Comparison of ENCODE assay signal across 8 cellular contexts in genomic region chr10:88897019-88897853, GRCh38. TPM values are rescaled to one million over a fixed set of nuclear protein-coding genes. Genes with fewer than 3 reads are reported as not detected.
DNase-seq lines count a peak whose midpoint lies in the region; ATAC-seq and TF ChIP-seq lines count a peak whose summit lies in the region.

No MANE protein-coding gene starts in this region.

- ATAC-seq in activated CD8-positive, alpha-beta T cell treated with anti-CD3 and anti-CD28 coated beads, Interleukin-2, amount 10 ng/mL, durations not matched to agents 7 days and 5 days, result peak; percentile 56
- peak; percentile 63 for ATAC-seq in left colon

- no peak for TF ChIP-seq CTCF in suprapubic skin (IDR thresholded peaks at IDR 0.05)

- TF ChIP-seq EP300 in suprapubic skin (IDR thresholded peaks at IDR 0.05), result no peak

- intact Hi-C loops in left colon (cut with DNase I, micrococcal nuclease), result no loop called here

- no peak overlapping the region for H3K4me3 ChIP-seq in suprapubic skin

- DNase-seq in activated CD4-positive, alpha-beta T cell treated with anti-CD3 and anti-CD28 coated beads for 4 hours, result peak; percentile 23 to 40
- no peak for DNase-seq in activated CD4-positive, alpha-beta T cell treated with anti-CD3 and anti-CD28 coated beads, Interleukin-2, amount 50 U/mL, for 1 hour
- no peak for DNase-seq in activated CD8-positive, alpha-beta T cell treated with anti-CD3 and anti-CD28 coated beads, Interleukin-2, amount 10 ng/mL, durations not matched to agents 7 days and 5 days
- DNase-seq in left colon (peak in 1 of 2 donors; percentile 30), suprapubic skin (ENCODE audit: low spot score in 2 of 2) (no peak), NCI-H1694 (lab: John Stamatoyannopoulos, UW) (no peak), NCI-H2081 treated with DMSO at 0.1 percent for 48 hours (lab: John Stamatoyannopoulos, UW) (no peak), CD1c-positive myeloid dendritic cell (ENCODE audit: extremely low spot score) (no peak)

- peak overlapping the region; percentile 57 for H3K27ac ChIP-seq in suprapubic skin

- CTCF ChIA-PET in activated CD8-positive, alpha-beta T cell treated with anti-CD3 and anti-CD28 coated beads, Interleukin-2, amount 10 ng/mL, durations not matched to agents 7 days and 5 days (lab: Charles Lee), result interaction anchor here (0.9 to 1.3 kb wide), 4 partner anchors 11 to 38 kb away, joined by 3 to 6 read pairs (median 3); partner anchors contain the start of gene STAMBPL1

- H3K27me3 ChIP-seq in suprapubic skin, result no peaks in the 10 kb centered on the region

- peaks cover 30% of the 10 kb centered on the region for H3K4me1 ChIP-seq in suprapubic skin

- no peak for TF ChIP-seq POLR2A in suprapubic skin (IDR thresholded peaks at IDR 0.05)

- 46% methylated on average over 8 of the region's 8 CpGs for WGBS in suprapubic skin

- no peaks in the 10 kb centered on the region for H3K9me3 Mint-ChIP-seq in activated CD8-positive, alpha-beta T cell treated with anti-CD3 and anti-CD28 coated beads, Interleukin-2, amount 10 ng/mL, durations not matched to agents 7 days and 5 days (ENCODE audit: insufficient read depth)

- POLR2A ChIA-PET in activated CD8-positive, alpha-beta T cell treated with anti-CD3 and anti-CD28 coated beads, Interleukin-2, amount 10 ng/mL, durations not matched to agents 7 days and 5 days (lab: Charles Lee), result interaction anchor here (1.1 to 1.2 kb wide), 2 partner anchors 16 to 17 kb away, joined by 3 to 4 read pairs; partner anchors contain the start of gene STAMBPL1

- H3K36me3 ChIP-seq in suprapubic skin, result no peaks in the 10 kb centered on the region

- peaks cover 77% of the 10 kb centered on the region for H3K4me1 Mint-ChIP-seq in activated CD8-positive, alpha-beta T cell treated with anti-CD3 and anti-CD28 coated beads, Interleukin-2, amount 10 ng/mL, durations not matched to agents 7 days and 5 days (ENCODE audit: low read depth)

- H3K27ac Mint-ChIP-seq in activated CD8-positive, alpha-beta T cell treated with anti-CD3 and anti-CD28 coated beads, Interleukin-2, amount 10 ng/mL, durations not matched to agents 7 days and 5 days, result peak overlapping the region; percentile 51

- no peaks in the 10 kb centered on the region for H3K9me3 ChIP-seq in suprapubic skin

- H3K36me3 Mint-ChIP-seq in activated CD8-positive, alpha-beta T cell treated with anti-CD3 and anti-CD28 coated beads, Interleukin-2, amount 10 ng/mL, durations not matched to agents 7 days and 5 days (ENCODE audit: low read depth), result peaks cover 70% of the 10 kb centered on the region

- H3K4me3 Mint-ChIP-seq in activated CD8-positive, alpha-beta T cell treated with anti-CD3 and anti-CD28 coated beads, Interleukin-2, amount 10 ng/mL, durations not matched to agents 7 days and 5 days, result no peak overlapping the region

- no peaks in the 10 kb centered on the region for H3K27me3 Mint-ChIP-seq in activated CD8-positive, alpha-beta T cell treated with anti-CD3 and anti-CD28 coated beads, Interleukin-2, amount 10 ng/mL, durations not matched to agents 7 days and 5 days (ENCODE audit: low read depth)

RNA-seq across cellular contexts. Expression of gene STAMBPL1, which starts 17.2 kb away (rescaled TPM):
- total RNA-seq in activated CD8-positive, alpha-beta T cell treated with anti-CD3 and anti-CD28 coated beads, Interleukin-2, amount 10 ng/mL, durations not matched to agents 7 days and 5 days, result 10 to 100 TPM; 67.6 TPM
- total RNA-seq in left colon, result 10 to 100 TPM; 14.8 to 22.4 TPM
- total RNA-seq in suprapubic skin, result 10 to 100 TPM; 13.3 to 35.8 (median 14.2) TPM

RNA-seq across cellular contexts. Expression of gene ANKRD22, which starts 45.6 kb away (rescaled TPM):
- total RNA-seq in activated CD8-positive, alpha-beta T cell treated with anti-CD3 and anti-CD28 coated beads, Interleukin-2, amount 10 ng/mL, durations not matched to agents 7 days and 5 days, result under 1 TPM in 1 of 2 experiments, not detected in 1; 0.45 TPM
- total RNA-seq in left colon, result 10 to 100 TPM; 13.7 to 21.6 TPM
- total RNA-seq in suprapubic skin, result 10 to 100 TPM; 19.6 to 30.1 (median 29.3) TPM

RNA-seq across cellular contexts. Expression of gene ACTA2, which starts 55.3 kb away (rescaled TPM):
- 10 to 100 TPM; 12.9 to 15.0 TPM for total RNA-seq in activated CD8-positive, alpha-beta T cell treated with anti-CD3 and anti-CD28 coated beads, Interleukin-2, amount 10 ng/mL, durations not matched to agents 7 days and 5 days
- 100 to 1,000 TPM in 1 of 2 donors, 10 to 100 TPM in 1; 57.1 to 245 TPM for total RNA-seq in left colon
- total RNA-seq in suprapubic skin, result 100 to 1,000 TPM; 146 to 162 (median 152) TPM

Comparison
In these comparisons a context has a peak if more than half of its experiments do, and no peak if none do; other contexts are left out.
1. DNase-seq: peak in activated CD4-positive, alpha-beta T cell treated with anti-CD3 and anti-CD28 coated beads for 4 hours (2 of 2); none in activated CD4-positive, alpha-beta T cell treated with anti-CD3 and anti-CD28 coated beads, Interleukin-2, amount 50 U/mL, for 1 hour (single experiment), activated CD8-positive, alpha-beta T cell treated with anti-CD3 and anti-CD28 coated beads, Interleukin-2, amount 10 ng/mL, durations not matched to agents 7 days and 5 days (single experiment), suprapubic skin (0 of 2), NCI-H1694 (single experiment), NCI-H2081 treated with DMSO at 0.1 percent for 48 hours (single experiment) and CD1c-positive myeloid dendritic cell (single experiment).
2. RNA of gene ANKRD22, which starts 45.6 kb away (total RNA-seq): 19.6 to 30.1 TPM in suprapubic skin and 13.7 to 21.6 TPM in left colon; 0.45 TPM in activated CD8-positive, alpha-beta T cell treated with anti-CD3 and anti-CD28 coated beads, Interleukin-2, amount 10 ng/mL, durations not matched to agents 7 days and 5 days; every median in the first group is over 10 times any median in the second.